Comparison of ENCODE assay signal across 23 cellular contexts in the genomic region with DNA sequence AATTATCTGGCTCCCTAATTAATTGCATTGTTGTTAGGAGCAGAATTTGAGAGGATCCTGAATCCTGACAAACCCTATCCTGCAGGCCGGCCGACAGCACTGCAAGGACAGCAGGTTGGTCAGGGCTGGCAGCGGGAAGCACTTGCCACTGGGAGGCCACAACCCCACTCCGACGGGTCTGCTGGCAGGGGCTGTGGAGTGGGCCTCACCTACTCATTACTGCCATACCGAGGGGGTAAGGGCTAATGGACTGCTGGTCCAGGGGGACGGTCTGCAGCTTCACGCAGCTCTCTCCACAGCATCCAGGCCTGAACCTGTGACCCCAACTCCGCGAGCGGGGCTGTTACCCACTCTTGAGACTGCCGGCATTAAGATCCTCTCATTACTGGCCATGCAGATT.
A peak's percentile ranks its signal among the peaks of the same experiment; 100 is the strongest.
DNase-seq lines count a peak whose midpoint lies in the region; ATAC-seq, FAIRE-seq and TF ChIP-seq lines count a peak whose summit lies in the region.
"Had no signal": no experiment of that assay in that cellular context is flagged by ENCODE, and none has a peak within 500 bp of the region (broad histone marks: within the 10 kb centered on the region; RNA-seq: fewer than 3 reads in every experiment).

No MANE protein-coding gene starts in this region.

- H3K9ac ChIP-seq in H1 (replicated peaks in 1 of 4; ENCODE audit: extremely low read depth in 1 of 4, low read depth in 3 of 4, low read length in 3 of 4), result no peak overlapping the region
- no peak overlapping the region for H3K9ac ChIP-seq in kidney (ENCODE audit: low read length in 2 of 2)
- H3K9ac ChIP-seq: BLaER1 treated with 17β-estradiol and CSF1 and Interleukin-3, amounts not matched to agents 10 nM and 100 nM; GM23248 had no signal

- no peak overlapping the region; the same call in 1 of the 2 replicates for H2BK5ac ChIP-seq in H1 (ENCODE audit: low read depth, low read length)

- H4K5ac ChIP-seq in H1 (ENCODE audit: insufficient read length, low read depth, low read length), result no peak overlapping the region

- CTCF ChIA-PET in H1 (lab: Charles Lee; ENCODE audit: partially characterized antibody), result interaction anchor here (0.6 to 2.1 kb wide), 16 partner anchors 9 to 657 kb away, joined by 3 to 6 read pairs (median 3); no protein-coding TSS in a partner anchor

- no peak overlapping the region for H3K14ac ChIP-seq in H1 (ENCODE audit: insufficient read length)

- peak; percentile 15 for ATAC-seq in upper lobe of right lung
- ATAC-seq: A549, GM12878, HCT116 had no signal

- DNase-seq in H7 (peak; percentile 26), H1 (ENCODE audit: low read depth in 1 of 2, low spot score in 2 of 2) (no peak), kidney (peak; percentile 63), upper lobe of right lung (no peak), C1 segment of cervical spinal cord (lab: John Stamatoyannopoulos, UW) (no peak), stomach (no peak)
- DNase-seq in stimulated activated naive CD4-positive, alpha-beta T cell (lab: John Stamatoyannopoulos, UW), result no peak
- DNase-seq: 8988T; ACHN; AML-193; BE2C; Caco-2; CD4-positive, alpha-beta memory T cell; DMS153; DND-41; GM23248 had no signal

- no peak overlapping the region for H4K8ac ChIP-seq in H1 (ENCODE audit: extremely low read depth, insufficient read depth, low read length)

- H3K27me3 ChIP-seq in H7 (ENCODE audit: control insufficient read depth, insufficient read depth, low read length) (no peaks in the 10 kb centered on the region), H1 (replicated peaks in 1 of 4; ENCODE audit: control insufficient read depth in 3 of 4, extremely low read depth in 1 of 4, insufficient read depth in 3 of 4, low read length in 3 of 4) (no peaks in the 10 kb centered on the region), upper lobe of right lung (no peaks in the 10 kb centered on the region), stomach (no peaks in the 10 kb centered on the region)
- H3K27me3 ChIP-seq: BE2C; BLaER1 treated with 17β-estradiol and CSF1 and Interleukin-3, amounts not matched to agents 10 nM and 100 nM had no signal

- WGBS in H1 (ENCODE audit: extremely low coverage in 1 of 2, insufficient coverage in 1 of 2, insufficient read length in 1 of 2, insufficient replicate concordance in 2 of 2, low coverage in 1 of 2, low lambda C conversion rate in 2 of 2, missing lambda C conversion rate in 1 of 2), 2 experiments, result 86% methylated on average over 12 of the region's 12 CpGs; no CpG with 5 or more reads in 1 of the 2 experiments
- 78 to 93% (median 84%) methylated on average over 11 to 12 of the region's 12 CpGs for WGBS in stomach, 5 donors

- H4K91ac ChIP-seq in H1 (replicated peaks; ENCODE audit: insufficient read length, low read length), result peak overlapping the region; percentile 38

- H3K27ac ChIP-seq in H1 (ENCODE audit: low read depth, low read length), result no peak overlapping the region
- no peak overlapping the region for H3K27ac ChIP-seq in kidney (ENCODE audit: low read depth in 2 of 2, low read length in 2 of 2)
- H3K27ac ChIP-seq in upper lobe of right lung, result no peak overlapping the region
- H3K27ac ChIP-seq in stomach, result no peak overlapping the region
- H3K27ac ChIP-seq: A549; BLaER1 treated with 17β-estradiol and CSF1 and Interleukin-3, amounts not matched to agents 10 nM and 100 nM; GM23248 had no signal

- no peak overlapping the region for H2AK5ac ChIP-seq in H1 (ENCODE audit: low read depth, low read length)

- H2BK20ac ChIP-seq in H1 (ENCODE audit: low read length), result peak overlapping the region; percentile 68; the same call in 1 of the 2 replicates

- H3K4me2 ChIP-seq in H1 (ENCODE audit: insufficient read depth in 1 of 2, low read depth in 2 of 2, low read length in 2 of 2), result no peak overlapping the region
- H3K4me2 ChIP-seq: A549; BLaER1 treated with 17β-estradiol and CSF1 and Interleukin-3, amounts not matched to agents 10 nM and 100 nM had no signal

- intact Hi-C loops in kidney (cut with DNase I) (no loop called here), upper lobe of right lung (cut with DNase I) (no loop called here), stomach (cut with DNase I; ENCODE audit: low total_unique reads) (no loop called here)

- H3K56ac ChIP-seq in H1 (replicated peaks; ENCODE audit: insufficient read length, low read depth, low read length), result no peak overlapping the region

- H3K4me3 ChIP-seq in H7 (ENCODE audit: insufficient read depth, low read depth, low read length) (no peak overlapping the region), H1 (ENCODE audit: extremely low read depth in 1 of 4, insufficient read depth in 2 of 4, low read depth in 3 of 4, low read length in 4 of 4) (no peak overlapping the region), kidney (ENCODE audit: low read length in 2 of 2) (no peak overlapping the region), upper lobe of right lung (no peak overlapping the region), stomach (no peak overlapping the region)
- H3K4me3 ChIP-seq: A549; BLaER1 treated with 17β-estradiol and CSF1 and Interleukin-3, amounts not matched to agents 10 nM and 100 nM; GM12878; GM23248 had no signal

- FAIRE-seq in H1 (lab: Jason Lieb, UNC) (no peak), kidney (lab: Jason Lieb, UNC) (no peak)
- FAIRE-seq: A549, G401.6, GM12878, GM19239, H54 had no signal

- H3K4ac ChIP-seq in H1 (replicated peaks; ENCODE audit: insufficient read length, low read depth, low read length), result peak overlapping the region; percentile 32

- peak overlapping the region; percentile 54; the same call in 1 of the 2 replicates for H3K18ac ChIP-seq in H1 (ENCODE audit: extremely low read depth, low read length)

- H3K4me1 ChIP-seq in H1 (replicated peaks in 1 of 4; ENCODE audit: control insufficient read depth in 3 of 4, insufficient read depth in 4 of 4, low read length in 3 of 4), result no peaks in the 10 kb centered on the region; a peak in 1 of 7 replicates
- no peaks in the 10 kb centered on the region for H3K4me1 ChIP-seq in kidney (ENCODE audit: control insufficient read depth in 1 of 2, insufficient read depth in 1 of 2, low read depth in 1 of 2, low read length in 2 of 2)
- no peaks in the 10 kb centered on the region for H3K4me1 ChIP-seq in upper lobe of right lung
- no peaks in the 10 kb centered on the region for H3K4me1 ChIP-seq in stomach
- H3K4me1 ChIP-seq: A549, BE2C had no signal

- H3K79me2 ChIP-seq in H1 (ENCODE audit: control insufficient read depth in 1 of 2, insufficient read depth in 2 of 2, low read length in 2 of 2), result no peaks in the 10 kb centered on the region

- H2BK15ac ChIP-seq in H1 (ENCODE audit: low read length), result peak overlapping the region; percentile 21; the same call in 1 of the 2 replicates

- TF ChIP-seq CTCF in H1 (IDR thresholded peaks at IDR 0.05; ENCODE audit: control extremely low read depth in 1 of 3, insufficient read depth in 1 of 3, low read depth in 1 of 3, low read length in 3 of 3) (peak; percentile 11 to 15 (median 14); a peak in 3 of 4 replicates), kidney (IDR thresholded peaks at IDR 0.05; ENCODE audit: borderline replicate concordance, extremely low read depth, insufficient read depth) (no peak), upper lobe of right lung (IDR thresholded peaks at IDR 0.05) (no peak), stomach (IDR thresholded peaks at IDR 0.05) (no peak)

- no peaks in the 10 kb centered on the region for H3K23me2 ChIP-seq in H1 (ENCODE audit: low read depth, low read length)

- no peaks in the 10 kb centered on the region; a peak in 1 of 4 replicates for H3K9me3 ChIP-seq in H1 (ENCODE audit: insufficient read depth in 2 of 2, low read depth in 1 of 2, low read length in 1 of 2)
- H3K9me3 ChIP-seq in kidney (ENCODE audit: control insufficient read depth in 1 of 2, low read length in 2 of 2), result no peaks in the 10 kb centered on the region
- H3K9me3 ChIP-seq in upper lobe of right lung, result no peaks in the 10 kb centered on the region
- no peaks in the 10 kb centered on the region for H3K9me3 ChIP-seq in stomach
- H3K9me3 ChIP-seq: A549, BE2C, Caco-2 had no signal

- H3K79me1 ChIP-seq in H1 (ENCODE audit: low read depth, low read length), result no peaks in the 10 kb centered on the region

- no peaks in the 10 kb centered on the region for H4K20me1 ChIP-seq in H1 (replicated peaks in 1 of 2; ENCODE audit: control insufficient read depth in 1 of 2, insufficient read depth in 2 of 2, low read length in 2 of 2)
- H4K20me1 ChIP-seq: BLaER1 treated with 17β-estradiol and CSF1 and Interleukin-3, amounts not matched to agents 10 nM and 100 nM had no signal

- POLR2A ChIA-PET in H1 (lab: Charles Lee; ENCODE audit: partially characterized antibody), result interaction anchor here (0.7 kb wide), 1 partner anchor 34 kb away, joined by 3 read pairs; no protein-coding TSS in a partner anchor

- TF ChIP-seq POLR2A in H1 (IDR thresholded peaks at IDR 0.05; ENCODE audit: control extremely low read depth in 1 of 2, low read depth in 2 of 2, low read length in 2 of 2) (no peak), stomach (IDR thresholded peaks at IDR 0.05) (no peak)

- H2BK12ac ChIP-seq in H1 (ENCODE audit: low read depth, low read length), result peak overlapping the region; percentile 73; the same call in 1 of the 2 replicates

- no peak for TF ChIP-seq EP300 in H1 (IDR thresholded peaks at IDR 0.05; ENCODE audit: borderline replicate concordance in 1 of 2, low read depth in 2 of 2, low read length in 2 of 2)
- no peak for TF ChIP-seq EP300 in stomach (IDR thresholded peaks at IDR 0.05)

- TF ChIP-seq RAD21 in H1 (IDR thresholded peaks at IDR 0.05 in 1 of 2, conservative IDR thresholded peaks at IDR 0.05 in 1 of 2; ENCODE audit: low read depth in 2 of 2, low read length in 2 of 2), result no peak; a peak in 1 of 4 replicates

- H3K23ac ChIP-seq in H1 (ENCODE audit: insufficient read length), result no peak overlapping the region

- no peak overlapping the region for H2AFZ ChIP-seq in H1 (ENCODE audit: low read length)
- H2AFZ ChIP-seq: GM23248 had no signal

- no peaks in the 10 kb centered on the region for H3K36me3 ChIP-seq in H7 (replicated peaks; ENCODE audit: control insufficient read depth, insufficient read depth, low read length)
- H3K36me3 ChIP-seq in H1 (ENCODE audit: control insufficient read depth in 2 of 4, insufficient read depth in 4 of 4, low read length in 3 of 4), result no peaks in the 10 kb centered on the region
- H3K36me3 ChIP-seq in kidney (ENCODE audit: control insufficient read depth in 1 of 2, insufficient read depth in 2 of 2, low read length in 2 of 2), result no peaks in the 10 kb centered on the region
- H3K36me3 ChIP-seq in upper lobe of right lung, result no peaks in the 10 kb centered on the region
- H3K36me3 ChIP-seq in stomach, result no peaks in the 10 kb centered on the region
- H3K36me3 ChIP-seq: BE2C; BLaER1 treated with 17β-estradiol and CSF1 and Interleukin-3, amounts not matched to agents 10 nM and 100 nM had no signal

- H2BK120ac ChIP-seq in H1 (replicated peaks; ENCODE audit: low read depth, low read length), result no peak overlapping the region

Comparison
In these comparisons a context has a peak if more than half of its experiments do, and no peak if none do; other contexts are left out.
1. DNase-seq: peak in H7 (single experiment) and kidney (single experiment); none in H1 (0 of 2), upper lobe of right lung (single experiment), stimulated activated naive CD4-positive, alpha-beta T cell (0 of 6), C1 segment of cervical spinal cord (0 of 14) and stomach (single experiment).
2. CTCF ChIP-seq: peak in H1 (3 of 3); none in kidney (single experiment), upper lobe of right lung (single experiment) and stomach (0 of 7).